In genomic region chr20:44618318-44618731, GRCh38 we compare ENCODE assay signal across 10 cellular contexts. TPM values are rescaled to one million over a fixed set of nuclear protein-coding genes. Genes with fewer than 3 reads are reported as not detected.
DNase-seq lines count a peak whose midpoint lies in the region; ATAC-seq and TF ChIP-seq lines count a peak whose summit lies in the region.
"Had no signal": no experiment of that assay in that cellular context is flagged by ENCODE, and none has a peak within 500 bp of the region (broad histone marks: within the 10 kb centered on the region; RNA-seq: fewer than 3 reads in every experiment).

No MANE protein-coding gene starts in this region.

- CTCF ChIA-PET in activated CD8-positive, alpha-beta T cell treated with anti-CD3 and anti-CD28 coated beads for 36 hours (lab: Charles Lee) = interaction anchor here (1.0 to 1.4 kb wide), 7 partner anchors 8 to 234 kb away, joined by 3 to 8 read pairs (median 3); no protein-coding TSS in a partner anchor

- H3K36me3 Mint-ChIP-seq in activated CD8-positive, alpha-beta T cell treated with anti-CD3 and anti-CD28 coated beads for 36 hours (ENCODE audit: low read depth) = peaks cover 49% of the 10 kb centered on the region
- peaks cover 54% of the 10 kb centered on the region for H3K36me3 Mint-ChIP-seq in activated T-helper 1 cell treated with anti-CD3 and anti-CD28 coated beads, Interleukin-12 subunit alpha, Interleukin-12 subunit beta, Interleukin-2, Interleukin-4 antibody, amounts not matched to agents 30 ng/mL and 10 ng/mL and 1 ng/mL, durations not matched to agents 14 hours and 24 hours and 36 hours (ENCODE audit: low read depth)

- TF ChIP-seq POLR2A in gastroesophageal sphincter (IDR thresholded peaks at IDR 0.05) = no peak

- H3K27ac ChIP-seq in KOPT-K1 (ENCODE audit: low read depth, low read length, poor library complexity, severe bottlenecking) (peak overlapping the region; percentile 90), gastroesophageal sphincter (peak overlapping the region in 3 of 4 donors; percentile 14 to 24 (median 16))
- H3K27ac ChIP-seq: pancreas had no signal

- H3K4me3 ChIP-seq in gastroesophageal sphincter = no peak overlapping the region
- H3K4me3 ChIP-seq: pancreas had no signal

- ATAC-seq in activated CD8-positive, alpha-beta T cell treated with anti-CD3 and anti-CD28 coated beads for 36 hours = peak; percentile 55
- ATAC-seq in gastroesophageal sphincter = no peak
- ATAC-seq: pancreas had no signal

- DNase-seq in activated CD8-positive, alpha-beta T cell treated with anti-CD3 and anti-CD28 coated beads for 36 hours = peak; percentile 60
- DNase-seq in stimulated activated CD8-positive, alpha-beta memory T cell treated with anti-CD3 and anti-CD28 coated beads, Interleukin-4, amount 100 ng/mL, for 48 hours = peak; percentile 48
- DNase-seq in activated T-helper 1 cell treated with anti-CD3 and anti-CD28 coated beads, Interleukin-12 subunit alpha, Interleukin-12 subunit beta, Interleukin-2, Interleukin-4 antibody, amounts not matched to agents 30 ng/mL and 10 ng/mL and 1 ng/mL, durations not matched to agents 14 hours and 24 hours and 36 hours (ENCODE audit: low spot score) = no peak
- DNase-seq in DMS53 (lab: John Stamatoyannopoulos, UW) = no peak
- DNase-seq in HCEC 1CT = no peak
- DNase-seq: KBM-7 had no signal

- H3K9me3 Mint-ChIP-seq in activated CD8-positive, alpha-beta T cell treated with anti-CD3 and anti-CD28 coated beads for 36 hours = no peaks in the 10 kb centered on the region
- no peaks in the 10 kb centered on the region for H3K9me3 Mint-ChIP-seq in activated T-helper 1 cell treated with anti-CD3 and anti-CD28 coated beads, Interleukin-12 subunit alpha, Interleukin-12 subunit beta, Interleukin-2, Interleukin-4 antibody, amounts not matched to agents 30 ng/mL and 10 ng/mL and 1 ng/mL, durations not matched to agents 14 hours and 24 hours and 36 hours

- POLR2A ChIA-PET in activated CD8-positive, alpha-beta T cell treated with anti-CD3 and anti-CD28 coated beads for 36 hours (lab: Charles Lee) = interaction anchor here (1.1 kb wide), 1 partner anchor 27 kb away, joined by 3 read pairs; no protein-coding TSS in a partner anchor

- no peak for TF ChIP-seq EP300 in gastroesophageal sphincter (IDR thresholded peaks at IDR 0.05)

- intact Hi-C loops in activated CD8-positive, alpha-beta T cell treated with anti-CD3 and anti-CD28 coated beads for 36 hours (cut with micrococcal nuclease) = loop anchor here (10.0 kb wide), 2 partner anchors 56 to 144 kb away; partner anchors contain the start of gene TTPAL
- intact Hi-C loops in activated T-helper 1 cell treated with anti-CD3 and anti-CD28 coated beads, Interleukin-12 subunit alpha, Interleukin-12 subunit beta, Interleukin-2, Interleukin-4 antibody, amounts not matched to agents 30 ng/mL and 10 ng/mL and 1 ng/mL, durations not matched to agents 14 hours and 24 hours and 36 hours (cut with micrococcal nuclease) = no loop called here

- peaks cover 91% of the 10 kb centered on the region for H3K36me3 ChIP-seq in KOPT-K1 (ENCODE audit: insufficient read depth, low read length)
- H3K36me3 ChIP-seq in gastroesophageal sphincter = peaks cover 0 to 100% of the 10 kb centered on the region in 2 donors

- no peaks in the 10 kb centered on the region for H3K27me3 Mint-ChIP-seq in activated CD8-positive, alpha-beta T cell treated with anti-CD3 and anti-CD28 coated beads for 36 hours
- no peaks in the 10 kb centered on the region for H3K27me3 Mint-ChIP-seq in activated T-helper 1 cell treated with anti-CD3 and anti-CD28 coated beads, Interleukin-12 subunit alpha, Interleukin-12 subunit beta, Interleukin-2, Interleukin-4 antibody, amounts not matched to agents 30 ng/mL and 10 ng/mL and 1 ng/mL, durations not matched to agents 14 hours and 24 hours and 36 hours (ENCODE audit: insufficient read depth)
- H3K27me3 Mint-ChIP-seq: dendritic cell treated with granulocyte-macrophage colony-stimulating factor and Interleukin-4, amounts not matched to agents 40 ng/mL and 50 ng/mL, for 4 days had no signal

- H3K4me1 Mint-ChIP-seq in activated CD8-positive, alpha-beta T cell treated with anti-CD3 and anti-CD28 coated beads for 36 hours (ENCODE audit: low read depth) = peaks cover 54% of the 10 kb centered on the region
- peaks cover 35% of the 10 kb centered on the region for H3K4me1 Mint-ChIP-seq in activated T-helper 1 cell treated with anti-CD3 and anti-CD28 coated beads, Interleukin-12 subunit alpha, Interleukin-12 subunit beta, Interleukin-2, Interleukin-4 antibody, amounts not matched to agents 30 ng/mL and 10 ng/mL and 1 ng/mL, durations not matched to agents 14 hours and 24 hours and 36 hours (ENCODE audit: low read depth)

- no peaks in the 10 kb centered on the region for H3K27me3 ChIP-seq in gastroesophageal sphincter
- H3K27me3 ChIP-seq: pancreas had no signal

- no peak for TF ChIP-seq CTCF in activated CD8-positive, alpha-beta T cell treated with anti-CD3 and anti-CD28 coated beads for 36 hours (IDR thresholded peaks at IDR 0.05)
- TF ChIP-seq CTCF in gastroesophageal sphincter (IDR thresholded peaks at IDR 0.05) = no peak

- 90 to 92% methylated on average over 4 to 11 of the region's 14 CpGs for WGBS in gastroesophageal sphincter (ENCODE audit: low coverage in 1 of 2), 2 donors

- H3K4me1 ChIP-seq in gastroesophageal sphincter = peaks cover 5 to 41% (median 29%) of the 10 kb centered on the region in 3 donors
- H3K4me1 ChIP-seq: pancreas had no signal

- peak overlapping the region; percentile 65 for H3K27ac Mint-ChIP-seq in activated CD8-positive, alpha-beta T cell treated with anti-CD3 and anti-CD28 coated beads for 36 hours
- H3K27ac Mint-ChIP-seq in activated T-helper 1 cell treated with anti-CD3 and anti-CD28 coated beads, Interleukin-12 subunit alpha, Interleukin-12 subunit beta, Interleukin-2, Interleukin-4 antibody, amounts not matched to agents 30 ng/mL and 10 ng/mL and 1 ng/mL, durations not matched to agents 14 hours and 24 hours and 36 hours = no peak overlapping the region
- H3K27ac Mint-ChIP-seq: dendritic cell treated with granulocyte-macrophage colony-stimulating factor and Interleukin-4, amounts not matched to agents 40 ng/mL and 50 ng/mL, for 4 days had no signal

- H3K4me3 Mint-ChIP-seq in activated CD8-positive, alpha-beta T cell treated with anti-CD3 and anti-CD28 coated beads for 36 hours = no peak overlapping the region
- no peak overlapping the region for H3K4me3 Mint-ChIP-seq in activated T-helper 1 cell treated with anti-CD3 and anti-CD28 coated beads, Interleukin-12 subunit alpha, Interleukin-12 subunit beta, Interleukin-2, Interleukin-4 antibody, amounts not matched to agents 30 ng/mL and 10 ng/mL and 1 ng/mL, durations not matched to agents 14 hours and 24 hours and 36 hours
- H3K4me3 Mint-ChIP-seq: dendritic cell treated with granulocyte-macrophage colony-stimulating factor and Interleukin-4, amounts not matched to agents 40 ng/mL and 50 ng/mL, for 4 days had no signal

- H3K9me3 ChIP-seq in KOPT-K1 (ENCODE audit: insufficient read depth, low read length, poor library complexity, severe bottlenecking) = no peaks in the 10 kb centered on the region
- H3K9me3 ChIP-seq in gastroesophageal sphincter = no peaks in the 10 kb centered on the region
- H3K9me3 ChIP-seq: pancreas had no signal

RNA-seq across cellular contexts. Expression of gene ADA, which starts 33.2 kb away (rescaled TPM):
- total RNA-seq in activated CD8-positive, alpha-beta T cell treated with anti-CD3 and anti-CD28 coated beads for 36 hours = 10 to 100 TPM; 32.8 to 36.7 TPM
- 10 to 100 TPM in 2 of 4 donors, 1 to 10 TPM in 2; 7.6 to 14.5 (median 10.4) TPM for total RNA-seq in gastroesophageal sphincter
- 45.1 and 45.5 TPM in 2 replicates for total RNA-seq in activated T-helper 1 cell treated with anti-CD3 and anti-CD28 coated beads, Interleukin-12 subunit alpha, Interleukin-12 subunit beta, Interleukin-2, Interleukin-4 antibody, amounts not matched to agents 30 ng/mL and 10 ng/mL and 1 ng/mL, durations not matched to agents 14 hours and 24 hours and 36 hours

RNA-seq across cellular contexts. Expression of gene PKIG, which starts 35.9 kb away (rescaled TPM):
- 1 to 10 TPM; 4.8 TPM for total RNA-seq in activated CD8-positive, alpha-beta T cell treated with anti-CD3 and anti-CD28 coated beads for 36 hours
- total RNA-seq in gastroesophageal sphincter = 100 to 1,000 TPM; 241 to 418 (median 291) TPM
- total RNA-seq in activated T-helper 1 cell treated with anti-CD3 and anti-CD28 coated beads, Interleukin-12 subunit alpha, Interleukin-12 subunit beta, Interleukin-2, Interleukin-4 antibody, amounts not matched to agents 30 ng/mL and 10 ng/mL and 1 ng/mL, durations not matched to agents 14 hours and 24 hours and 36 hours = 1.3 and 2.4 TPM in 2 replicates

Comparison
In these comparisons a context has a peak if more than half of its experiments do, and no peak if none do; other contexts are left out.
1. DNase-seq: peak in activated CD8-positive, alpha-beta T cell treated with anti-CD3 and anti-CD28 coated beads for 36 hours (single experiment) and stimulated activated CD8-positive, alpha-beta memory T cell treated with anti-CD3 and anti-CD28 coated beads, Interleukin-4, amount 100 ng/mL, for 48 hours (single experiment); none in activated T-helper 1 cell treated with anti-CD3 and anti-CD28 coated beads, Interleukin-12 subunit alpha, Interleukin-12 subunit beta, Interleukin-2, Interleukin-4 antibody, amounts not matched to agents 30 ng/mL and 10 ng/mL and 1 ng/mL, durations not matched to agents 14 hours and 24 hours and 36 hours (single experiment), DMS53 (single experiment) and HCEC 1CT (single experiment).
2. RNA of gene PKIG, which starts 35.9 kb away (total RNA-seq): 241 to 418 TPM in gastroesophageal sphincter; 4.8 TPM in activated CD8-positive, alpha-beta T cell treated with anti-CD3 and anti-CD28 coated beads for 36 hours and 1.3 to 2.4 TPM in activated T-helper 1 cell treated with anti-CD3 and anti-CD28 coated beads, Interleukin-12 subunit alpha, Interleukin-12 subunit beta, Interleukin-2, Interleukin-4 antibody, amounts not matched to agents 30 ng/mL and 10 ng/mL and 1 ng/mL, durations not matched to agents 14 hours and 24 hours and 36 hours; every median in the first group is over 10 times any median in the second.